21 cellular contexts compared by ENCODE assay signal in genomic region chr2:30663806-30664205, GRCh38.
A peak's percentile ranks its signal among the peaks of the same experiment; 100 is the strongest.
DNase-seq lines count a peak whose midpoint lies in the region; ATAC-seq, FAIRE-seq and TF ChIP-seq lines count a peak whose summit lies in the region.
"Had no signal": no experiment of that assay in that cellular context is flagged by ENCODE, and none has a peak within 500 bp of the region (broad histone marks: within the 10 kb centered on the region; RNA-seq: fewer than 3 reads in every experiment).

No MANE protein-coding gene starts in this region.

- H3K4ac ChIP-seq in H9 (ENCODE audit: low read depth, low read length), result no peak overlapping the region

- H2BK12ac ChIP-seq in H9 (ENCODE audit: insufficient read length, low read depth, low read length), result no peak overlapping the region

- no peak overlapping the region for H2BK20ac ChIP-seq in H9 (ENCODE audit: low read depth, low read length, poor library complexity, severe bottlenecking)

- H3K27me3 ChIP-seq in H9 (ENCODE audit: insufficient read depth, low read length) (no peaks in the 10 kb centered on the region), astrocyte (ENCODE audit: insufficient read depth, low read length) (no peaks in the 10 kb centered on the region), keratinocyte (ENCODE audit: control insufficient read depth, extremely low read depth, insufficient read depth, low read length) (no peaks in the 10 kb centered on the region), smooth muscle cell (ENCODE audit: low read depth) (no peaks in the 10 kb centered on the region)

- H3K9ac ChIP-seq in H9 (ENCODE audit: extremely low read depth, insufficient read length, low read length) (no peak overlapping the region), astrocyte (ENCODE audit: low read length) (peak overlapping the region; percentile 77), keratinocyte (ENCODE audit: control insufficient read depth, extremely low read depth, insufficient read depth, low read length) (no peak overlapping the region), smooth muscle cell (ENCODE audit: low read depth) (peak overlapping the region; percentile 69)

- no peak overlapping the region for H3K23ac ChIP-seq in H9 (ENCODE audit: insufficient read length, low read depth, low read length)

- H3K36me3 ChIP-seq in astrocyte (ENCODE audit: insufficient read depth, low read length), result no peaks in the 10 kb centered on the region
- no peaks in the 10 kb centered on the region for H3K36me3 ChIP-seq in keratinocyte (ENCODE audit: control insufficient read depth in 2 of 2, extremely low read depth in 1 of 2, insufficient read depth in 2 of 2, low read length in 2 of 2)
- H3K36me3 ChIP-seq in smooth muscle cell (ENCODE audit: low read depth), result no peaks in the 10 kb centered on the region

- H2BK5ac ChIP-seq in H9 (ENCODE audit: insufficient read length, low read length), result no peak overlapping the region

- H3K9me3 Mint-ChIP-seq in H9 (peaks cover 10% of the 10 kb centered on the region in 2 experiments; a peak in 4 of 5 replicates), astrocyte (ENCODE audit: unreplicated experiment) (peaks cover 11% of the 10 kb centered on the region)

- H3K56ac ChIP-seq in H9 (ENCODE audit: insufficient read length, low read depth, low read length), result no peak overlapping the region

- H3K27me3 Mint-ChIP-seq in H9 (ENCODE audit: low read depth) (peaks cover 8% of the 10 kb centered on the region), astrocyte (ENCODE audit: low read depth, unreplicated experiment) (no peaks in the 10 kb centered on the region)

- no peak overlapping the region for H2AK5ac ChIP-seq in H9 (ENCODE audit: insufficient read length, low read length)

- dilution Hi-C loops in keratinocyte (cut with MboI; ENCODE audit: extremely low pct_ligation_motif_present, low sequenced_read_pairs), result no loop called here

- no peak overlapping the region for H4K8ac ChIP-seq in H9 (replicated peaks; ENCODE audit: insufficient read length, low read depth, low read length)

- no peak overlapping the region for H4K5ac ChIP-seq in H9 (ENCODE audit: insufficient read length, low read depth, low read length)

- H2AFZ ChIP-seq in H9 (ENCODE audit: low read length) (no peak overlapping the region), astrocyte (ENCODE audit: low read depth, low read length) (no peak overlapping the region), keratinocyte (ENCODE audit: control insufficient read depth, low read length) (no peak overlapping the region), smooth muscle cell (ENCODE audit: low read depth) (no peak overlapping the region)

- H3K27ac Mint-ChIP-seq in H9, result no peak overlapping the region
- H3K27ac Mint-ChIP-seq in astrocyte (ENCODE audit: unreplicated experiment), result no peak overlapping the region
- H3K27ac Mint-ChIP-seq: IgD-negative memory B cell had no signal

- no peaks in the 10 kb centered on the region for H3K4me1 Mint-ChIP-seq in H9
- H3K4me1 Mint-ChIP-seq in astrocyte (ENCODE audit: low read depth, unreplicated experiment), result peaks cover 17% of the 10 kb centered on the region

- no peak overlapping the region for H3K14ac ChIP-seq in H9 (ENCODE audit: insufficient read depth, low read length)

- no peak overlapping the region for H2BK120ac ChIP-seq in H9 (ENCODE audit: low read depth, low read length, poor library complexity, severe bottlenecking)

- no CpG with 5 or more reads among the region's 3 CpGs for WGBS in H9 (ENCODE audit: extremely low coverage, insufficient read length, low lambda C conversion rate)
- WGBS in smooth muscle cell (ENCODE audit: low lambda C conversion rate), result 92% methylated on average over 3 of the region's 3 CpGs

- H3K9me1 ChIP-seq in keratinocyte (ENCODE audit: control insufficient read depth, extremely low read depth, insufficient read depth, low read length), result no peaks in the 10 kb centered on the region

- H3K4me1 ChIP-seq in H9 (ENCODE audit: insufficient read depth, low read length), result no peaks in the 10 kb centered on the region
- H3K4me1 ChIP-seq in astrocyte (ENCODE audit: insufficient read depth, low read length), result peaks cover 45% of the 10 kb centered on the region
- H3K4me1 ChIP-seq in keratinocyte (ENCODE audit: control insufficient read depth, extremely low read depth, insufficient read depth, low read length), result peaks cover 37% of the 10 kb centered on the region
- H3K4me1 ChIP-seq in smooth muscle cell (ENCODE audit: low read depth), result peaks cover 4% of the 10 kb centered on the region

- H3K36me3 Mint-ChIP-seq in H9 (ENCODE audit: insufficient read depth in 1 of 3, low read depth in 3 of 3) (peaks cover 2 to 15% (median 6%) of the 10 kb centered on the region in 3 experiments; a peak in 5 of 7 replicates), astrocyte (ENCODE audit: low read depth, unreplicated experiment) (peaks cover 2% of the 10 kb centered on the region)

- H3K18ac ChIP-seq in H9 (ENCODE audit: insufficient read length, low read depth, low read length), result no peak overlapping the region

- no peaks in the 10 kb centered on the region for H3K79me1 ChIP-seq in H9 (ENCODE audit: insufficient read depth, low read depth, low read length, poor library complexity, severe bottlenecking)

- H3K4me3 Mint-ChIP-seq in H9, result no peak overlapping the region
- H3K4me3 Mint-ChIP-seq in astrocyte (ENCODE audit: unreplicated experiment), result no peak overlapping the region
- H3K4me3 Mint-ChIP-seq: IgD-negative memory B cell had no signal

- H3F3A ChIP-seq in smooth muscle cell (ENCODE audit: low read depth), result peaks cover 11% of the 10 kb centered on the region

- H3K79me2 ChIP-seq in H9 (ENCODE audit: insufficient read depth, low read length) (no peaks in the 10 kb centered on the region), astrocyte (ENCODE audit: insufficient read depth, low read length) (no peaks in the 10 kb centered on the region), keratinocyte (ENCODE audit: control insufficient read depth, insufficient read depth, low read length) (no peaks in the 10 kb centered on the region), smooth muscle cell (ENCODE audit: low read depth) (no peaks in the 10 kb centered on the region)

- H4K20me1 ChIP-seq in H9 (ENCODE audit: control insufficient read depth, insufficient read depth, insufficient read length) (no peaks in the 10 kb centered on the region), astrocyte (ENCODE audit: insufficient read depth, low read length) (no peaks in the 10 kb centered on the region), keratinocyte (ENCODE audit: control insufficient read depth, extremely low read depth, insufficient read depth, low read length) (no peaks in the 10 kb centered on the region), smooth muscle cell (ENCODE audit: low read depth) (no peaks in the 10 kb centered on the region)

- no peaks in the 10 kb centered on the region for H3K9me3 ChIP-seq in H9 (ENCODE audit: control insufficient read depth, low read depth, low read length)
- no peaks in the 10 kb centered on the region for H3K9me3 ChIP-seq in astrocyte (ENCODE audit: insufficient read depth, low read depth, low read length)
- no peaks in the 10 kb centered on the region for H3K9me3 ChIP-seq in keratinocyte (ENCODE audit: control insufficient read depth, low read depth, low read length)
- H3K9me3 ChIP-seq in smooth muscle cell (replicated peaks; ENCODE audit: low read depth), result peaks cover 4% of the 10 kb centered on the region

- H2BK15ac ChIP-seq in H9 (ENCODE audit: low read depth, low read length), result no peak overlapping the region

- DNase-seq in H9 (peak; percentile 6), astrocyte (ENCODE audit: low read depth) (no peak), keratinocyte (ENCODE audit: low read depth, low spot score) (no peak), smooth muscle cell (lab: John Stamatoyannopoulos, UW; ENCODE audit: unreplicated experiment) (no peak), medulla oblongata (ENCODE audit: extremely low spot score) (no peak)
- DNase-seq: DMS79, Karpas-422, NCI-H1048, NCI-H1436, NCI-H1930, NCI-H345, NCI-H524 treated with DMSO at 0.1 percent for 48 hours had no signal

- TF ChIP-seq CTCF in H9 (conservative IDR thresholded peaks at IDR 0.05) (no peak), astrocyte (IDR thresholded peaks at IDR 0.05; ENCODE audit: insufficient read depth, low read depth, low read length) (no peak), keratinocyte (optimal IDR thresholded peaks at IDR 0.05 in 1 of 3, IDR thresholded peaks at IDR 0.05 in 1 of 3, conservative IDR thresholded peaks at IDR 0.05 in 1 of 3; ENCODE audit: extremely low read depth in 1 of 3, insufficient read depth in 2 of 3, low read length in 3 of 3) (no peak), smooth muscle cell (IDR thresholded peaks at IDR 0.05; ENCODE audit: borderline replicate concordance, insufficient read depth, poor library complexity, severe bottlenecking) (no peak)

- ATAC-seq in HG02885 (IDR thresholded peaks at IDR 0.05; ENCODE audit: poor library complexity, unreplicated experiment), result no peak
- no peak for ATAC-seq in HG02938 (IDR thresholded peaks at IDR 0.05; ENCODE audit: unreplicated experiment)

- H3K4me2 ChIP-seq in H9 (ENCODE audit: insufficient read depth, insufficient read length, low read length) (no peak overlapping the region), astrocyte (ENCODE audit: low read length) (no peak overlapping the region), keratinocyte (ENCODE audit: control insufficient read depth, extremely low read depth, insufficient read depth, low read depth, low read length) (no peak overlapping the region), smooth muscle cell (no peak overlapping the region)

- H3K23me2 ChIP-seq in H9 (ENCODE audit: insufficient read length, low read depth, low read length, poor library complexity, severe bottlenecking), result no peaks in the 10 kb centered on the region

- FAIRE-seq in astrocyte (lab: Jason Lieb, UNC), result no peak
- FAIRE-seq in keratinocyte (lab: Jason Lieb, UNC), result no peak
- FAIRE-seq: GM12892, GM18507, H1 had no signal

- H3K4me3 ChIP-seq in astrocyte (ENCODE audit: insufficient read depth, low read depth, low read length) (no peak overlapping the region), keratinocyte (ENCODE audit: control insufficient read depth in 2 of 3, extremely low read depth in 1 of 3, insufficient read depth in 2 of 3, low read depth in 1 of 3, low read length in 3 of 3) (no peak overlapping the region), smooth muscle cell (no peak overlapping the region)
- H3K4me3 ChIP-seq: PC-9 had no signal

- no peak overlapping the region for H3T11ph ChIP-seq in H9 (ENCODE audit: low read length)

- H4K91ac ChIP-seq in H9 (ENCODE audit: insufficient read length, low read depth, low read length), result no peak overlapping the region

- H3K27ac ChIP-seq in H9 (ENCODE audit: insufficient read length, low read depth, low read length) (no peak overlapping the region), astrocyte (ENCODE audit: low read depth, low read length) (peak overlapping the region; percentile 99), keratinocyte (ENCODE audit: control insufficient read depth, insufficient read depth, low read length) (peak overlapping the region; percentile 94), smooth muscle cell (ENCODE audit: low read depth) (peak overlapping the region; percentile 97)
- H3K27ac ChIP-seq: C4-2B, HL-60 had no signal

Comparison
In these comparisons a context has a peak if more than half of its experiments do, and no peak if none do; other contexts are left out.
1. H3K9ac ChIP-seq: peak in astrocyte (single experiment) and smooth muscle cell (single experiment); none in H9 (single experiment) and keratinocyte (single experiment).